In genomic region chr13:42615691-42616090, GRCh38 we compare ENCODE assay signal across 1 cellular context.
TF ChIP-seq lines count a peak whose summit lies in the region.

No MANE protein-coding gene starts in this region.

TF ChIP-seq in IMR-90, 13 proteins besides CTCF, POLR2A, EP300 and RAD21:
- TF ChIP-seq CHD1 (IDR thresholded peaks at IDR 0.05; ENCODE audit: low read depth, low read length) (no peak), RFX5 (IDR thresholded peaks at IDR 0.05; ENCODE audit: low read depth, low read length) (no peak), SMC3 (IDR thresholded peaks at IDR 0.05; ENCODE audit: low read depth, low read length) (no peak), FOS (IDR thresholded peaks at IDR 0.05; ENCODE audit: low read depth, low read length) (no peak)
